8 cellular contexts compared by ENCODE assay signal in genomic region chr9:90915693-90916092, GRCh38.
DNase-seq lines count a peak whose midpoint lies in the region; ATAC-seq and TF ChIP-seq lines count a peak whose summit lies in the region.

No MANE protein-coding gene starts in this region.

- 78 to 85% methylated on average over 6 of the region's 6 CpGs for WGBS in testis, 2 donors

- H3K4me3 ChIP-seq in foreskin fibroblast (ENCODE audit: low read depth in 1 of 2, low read length in 2 of 2) = no peak overlapping the region
- H3K4me3 ChIP-seq in testis = no peak overlapping the region

- no peak overlapping the region for H3K27ac ChIP-seq in testis

- peak; percentile 42; the same call in 2 of the 3 replicates for ATAC-seq in SK-N-SH treated with all-trans-retinoic acid at 6 μM for 48 hours
- no peak for ATAC-seq in GM21515 (IDR thresholded peaks at IDR 0.05; ENCODE audit: unreplicated experiment)
- ATAC-seq in GM21367 (IDR thresholded peaks at IDR 0.05; ENCODE audit: unreplicated experiment) = no peak
- no peak for ATAC-seq in HG03460 (IDR thresholded peaks at IDR 0.05; ENCODE audit: unreplicated experiment)

- TF ChIP-seq POLR2A in testis (IDR thresholded peaks at IDR 0.05) = no peak

- peak; percentile 73 for DNase-seq in activated CD4-positive, alpha-beta T cell treated with anti-CD3 and anti-CD28 coated beads for 48 hours
- no peak for DNase-seq in activated CD4-positive, alpha-beta T cell treated with anti-CD3 and anti-CD28 coated beads, Interleukin-2, amount 50 U/mL, for 1 hour
- DNase-seq in foreskin fibroblast (peak in 1 of 2 donors; percentile 51), testis (peak; percentile 70)

- TF ChIP-seq CTCF in foreskin fibroblast (IDR thresholded peaks at IDR 0.05; ENCODE audit: low read depth, low read length) (peak; percentile 36), testis (IDR thresholded peaks at IDR 0.05) (no peak)

- no peaks in the 10 kb centered on the region for H3K36me3 ChIP-seq in testis (ENCODE audit: low read depth, missing control alignments)

- peaks cover 11% of the 10 kb centered on the region for H3K4me1 ChIP-seq in testis

- intact Hi-C loops in testis (cut with DNase I; ENCODE audit: low total_unique reads) = no loop called here

- H3K9me3 ChIP-seq in testis = no peaks in the 10 kb centered on the region

- H3K27me3 ChIP-seq in testis = no peaks in the 10 kb centered on the region

TF ChIP-seq in SK-N-SH treated with all-trans-retinoic acid at 6 μM for 48 hours, 23 proteins besides CTCF, POLR2A, EP300 and RAD21:
- TF ChIP-seq ESRRG (CRISPR knock-in tag; IDR thresholded peaks at IDR 0.05) (no peak), ISL1 (CRISPR knock-in tag; IDR thresholded peaks at IDR 0.05) (no peak), GLIS3 (CRISPR knock-in tag; IDR thresholded peaks at IDR 0.05) (no peak), CSRNP3 (CRISPR knock-in tag; IDR thresholded peaks at IDR 0.05) (no peak), TCF4 (CRISPR knock-in tag; IDR thresholded peaks at IDR 0.05; ENCODE audit: borderline replicate concordance) (no peak), ZNF565 (CRISPR knock-in tag; conservative IDR thresholded peaks at IDR 0.05; ENCODE audit: low read depth) (no peak), ARNTL (CRISPR knock-in tag; IDR thresholded peaks at IDR 0.05; ENCODE audit: borderline replicate concordance, low read depth) (no peak), TOX (CRISPR knock-in tag; IDR thresholded peaks at IDR 0.05; ENCODE audit: borderline replicate concordance) (no peak), OSR1 (CRISPR knock-in tag; IDR thresholded peaks at IDR 0.05) (no peak), ZFP30 (CRISPR knock-in tag; IDR thresholded peaks at IDR 0.05) (no peak), CREB5 (CRISPR knock-in tag; IDR thresholded peaks at IDR 0.05; ENCODE audit: low read depth) (no peak), CSDC2 (CRISPR knock-in tag; IDR thresholded peaks at IDR 0.05) (no peak), RARB (CRISPR knock-in tag; IDR thresholded peaks at IDR 0.05) (no peak)
